Comparison of ENCODE assay signal across 9 cellular contexts in the genomic region with DNA sequence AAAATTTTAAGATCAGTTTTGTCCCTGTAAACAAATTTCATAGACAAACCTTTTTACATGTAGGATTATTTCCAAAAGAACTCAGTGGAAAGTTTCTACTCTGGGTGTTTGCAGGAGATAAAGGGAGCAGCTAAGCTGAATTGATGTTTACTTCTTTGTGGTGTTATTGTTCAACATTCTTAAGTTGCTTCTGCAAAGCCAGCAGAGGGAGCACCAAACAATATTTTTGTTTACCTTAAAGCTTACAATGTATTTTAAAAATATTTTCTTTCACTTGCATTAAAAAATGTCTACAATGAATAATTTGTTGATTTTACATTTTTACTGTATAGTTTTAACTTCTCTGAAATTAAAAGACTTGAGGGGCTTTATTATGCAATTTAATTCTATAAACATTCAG.
A peak's percentile ranks its signal among the peaks of the same experiment; 100 is the strongest.
DNase-seq lines count a peak whose midpoint lies in the region; TF ChIP-seq lines count a peak whose summit lies in the region.
"Had no signal": no experiment of that assay in that cellular context is flagged by ENCODE, and none has a peak within 500 bp of the region (broad histone marks: within the 10 kb centered on the region; RNA-seq: fewer than 3 reads in every experiment).

No MANE protein-coding gene starts in this region.

- no peaks in the 10 kb centered on the region; the same call in 1 of the 2 replicates for H4K20me1 ChIP-seq in OCI-LY7 (ENCODE audit: insufficient read depth, low read length)

- no peaks in the 10 kb centered on the region for H3K27me3 ChIP-seq in thyroid gland

- H3K4me2 ChIP-seq in OCI-LY7 (ENCODE audit: low read length) = no peak overlapping the region

- no peaks in the 10 kb centered on the region for H3K36me3 ChIP-seq in OCI-LY7 (ENCODE audit: insufficient read depth, low read length)
- no peaks in the 10 kb centered on the region for H3K36me3 ChIP-seq in thyroid gland

- H3K4me1 ChIP-seq in OCI-LY7 (ENCODE audit: insufficient read depth, low read length, poor library complexity, severe bottlenecking) (no peaks in the 10 kb centered on the region), thyroid gland (peaks cover 4 to 9% of the 10 kb centered on the region in 2 donors)

- H3K9me3 ChIP-seq in OCI-LY7 (ENCODE audit: low read length) (no peaks in the 10 kb centered on the region), thyroid gland (no peaks in the 10 kb centered on the region)

- TF ChIP-seq POLR2A in erythroblast (IDR thresholded peaks at IDR 0.05; ENCODE audit: low read length) = no peak
- no peak for TF ChIP-seq POLR2A in thyroid gland (IDR thresholded peaks at IDR 0.05)

- no TSS peak for BruUV-seq in OCI-LY7 (replicated peaks; lab: Mats Ljungman, UMichigan)

- peak; percentile 34 for DNase-seq in DMS53 (lab: John Stamatoyannopoulos, UW)
- no peak for DNase-seq in DMS53 treated with DMSO at 0.1 percent for 48 hours (lab: John Stamatoyannopoulos, UW; ENCODE audit: unreplicated experiment)
- DNase-seq in OCI-LY7 (ENCODE audit: low spot score) = no peak
- peak; percentile 22 to 30 for DNase-seq in erythroblast (lab: John Stamatoyannopoulos, UW)
- DNase-seq in renal cortical epithelial cell (ENCODE audit: low read depth) = peak; percentile 40
- DNase-seq in NCI-H2227 (lab: John Stamatoyannopoulos, UW; ENCODE audit: unreplicated experiment) = no peak
- DNase-seq in thyroid gland = no peak
- DNase-seq in iPS-NIHi11 (ENCODE audit: low spot score) = no peak
- DNase-seq: T-cell had no signal

- CTCF ChIA-PET in OCI-LY7 (lab: Charles Lee; ENCODE audit: unreplicated experiment) = no interaction called here

- no peaks in the 10 kb centered on the region for H3K79me2 ChIP-seq in OCI-LY7 (ENCODE audit: insufficient read depth, low read depth, low read length)

- H2AFZ ChIP-seq in OCI-LY7 (ENCODE audit: low read length) = no peak overlapping the region

- TF ChIP-seq CTCF in OCI-LY7 (conservative IDR thresholded peaks at IDR 0.05; ENCODE audit: low read length) (peak; percentile 75), thyroid gland (IDR thresholded peaks at IDR 0.05) (peak in 2 of 6 experiments; percentile 8 to 10)

- intact Hi-C loops in OCI-LY7 (cut with micrococcal nuclease; ENCODE audit: unreplicated experiment) (loop anchor here (10.0 kb wide), 1 partner anchor 118 kb away; no protein-coding TSS in a partner anchor), thyroid gland (cut with DNase I) (no loop called here)

- H3K27ac ChIP-seq in OCI-LY7 (ENCODE audit: low read depth, low read length, poor library complexity, severe bottlenecking) = no peak overlapping the region
- H3K27ac ChIP-seq in thyroid gland = no peak overlapping the region

- no peaks in the 10 kb centered on the region for H3K9me2 ChIP-seq in OCI-LY7 (ENCODE audit: insufficient read depth, low read length)

- POLR2A ChIA-PET in OCI-LY7 (lab: Charles Lee) = interaction anchor here (1.0 kb wide), 1 partner anchor 12 kb away, joined by 3 read pairs; no protein-coding TSS in a partner anchor

- H3K4me3 ChIP-seq in OCI-LY7 (ENCODE audit: low read depth, low read length, poor library complexity, severe bottlenecking) (no peak overlapping the region), thyroid gland (replicated peaks in 1 of 3) (no peak overlapping the region)

Comparison
In these comparisons a context has a peak if more than half of its experiments do, and no peak if none do; other contexts are left out.
1. DNase-seq: peak in DMS53 (single experiment), erythroblast (2 of 2) and renal cortical epithelial cell (single experiment); none in DMS53 treated with DMSO at 0.1 percent for 48 hours (single experiment), OCI-LY7 (single experiment), NCI-H2227 (single experiment), thyroid gland (0 of 2) and iPS-NIHi11 (single experiment).